ENCODE assay signal across 8 cellular contexts in the genomic region with DNA sequence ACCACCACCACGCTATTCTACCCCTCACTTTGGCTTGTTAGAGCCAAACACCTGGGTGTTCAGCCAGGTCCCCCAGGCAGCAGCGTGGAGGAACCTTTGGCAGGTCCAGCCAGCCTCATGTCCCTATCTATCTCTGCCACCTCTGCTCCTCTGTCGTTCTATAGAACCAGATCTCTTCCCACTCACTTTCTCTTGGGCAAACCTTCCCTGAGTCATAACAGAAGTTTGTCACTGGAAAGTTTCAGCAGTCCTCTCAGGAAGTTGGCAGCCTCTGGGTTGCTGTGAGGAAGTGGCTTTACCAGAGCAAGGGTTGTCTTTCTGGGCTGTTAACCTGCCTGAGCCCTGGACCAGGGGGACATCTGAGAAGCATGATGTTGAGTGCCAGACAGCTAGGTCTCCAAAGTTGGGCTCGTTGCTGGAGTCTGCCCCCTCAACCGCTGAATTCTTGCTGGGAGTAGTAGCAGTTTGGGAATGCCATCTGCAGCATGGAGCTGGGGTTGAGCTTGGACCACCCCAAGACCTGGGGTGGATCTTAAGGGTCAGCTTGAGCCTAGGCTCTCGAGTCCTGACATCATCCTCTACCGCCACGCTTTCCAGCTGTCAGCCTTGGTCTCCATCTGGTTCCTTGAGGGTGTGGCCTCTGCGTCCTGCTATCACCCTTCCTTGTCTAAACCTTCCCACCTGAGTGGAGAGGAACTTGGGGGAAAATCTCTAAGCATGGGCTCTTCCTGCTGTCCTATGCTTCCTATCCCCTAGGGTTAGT. TPM values are rescaled to one million over a fixed set of nuclear protein-coding genes. Genes with fewer than 3 reads are reported as not detected.
DNase-seq lines count a peak whose midpoint lies in the region; ATAC-seq and TF ChIP-seq lines count a peak whose summit lies in the region.

No MANE protein-coding gene starts in this region.

- intact Hi-C loops in left ventricle myocardium inferior (cut with micrococcal nuclease) = loop anchor here (5.0 kb wide), 1 partner anchor 43 kb away; no protein-coding TSS in a partner anchor
- intact Hi-C loops in sigmoid colon (cut with DNase I) = loop anchor here (5.0 kb wide), 3 partner anchors 112 to 193 kb away; partner anchors contain the start of genes C1orf232, DHDDS, HMGN2 and ZNF593

- TF ChIP-seq CTCF in left ventricle myocardium inferior (IDR thresholded peaks at IDR 0.05; ENCODE audit: borderline replicate concordance) = no peak
- TF ChIP-seq CTCF in sigmoid colon (IDR thresholded peaks at IDR 0.05) = peak in 1 of 4 experiments; percentile 8

- H3K36me3 Mint-ChIP-seq in activated naive CD4-positive, alpha-beta T cell treated with anti-CD3 and anti-CD28 coated beads, Interleukin-2, amount 10 ng/mL, durations not matched to agents 7 days and 5 days = peaks cover 67% of the 10 kb centered on the region

- H3K4me1 Mint-ChIP-seq in activated naive CD4-positive, alpha-beta T cell treated with anti-CD3 and anti-CD28 coated beads, Interleukin-2, amount 10 ng/mL, durations not matched to agents 7 days and 5 days = peaks cover 87% of the 10 kb centered on the region

- peak overlapping the region; percentile 92 for H3K27ac Mint-ChIP-seq in activated naive CD4-positive, alpha-beta T cell treated with anti-CD3 and anti-CD28 coated beads, Interleukin-2, amount 10 ng/mL, durations not matched to agents 7 days and 5 days

- peaks cover 37% of the 10 kb centered on the region for H3K36me3 ChIP-seq in left ventricle myocardium inferior
- H3K36me3 ChIP-seq in sigmoid colon = peaks cover 0 to 5% (median 2%) of the 10 kb centered on the region in 4 donors

- H3K27me3 ChIP-seq in left ventricle myocardium inferior (ENCODE audit: low read depth) (no peaks in the 10 kb centered on the region), sigmoid colon (no peaks in the 10 kb centered on the region)

- H3K27ac ChIP-seq in left ventricle myocardium inferior (replicated peaks) (peak overlapping the region; percentile 98), sigmoid colon (peak overlapping the region; percentile 88 to 98 (median 91))

- H3K27me3 Mint-ChIP-seq in activated naive CD4-positive, alpha-beta T cell treated with anti-CD3 and anti-CD28 coated beads, Interleukin-2, amount 10 ng/mL, durations not matched to agents 7 days and 5 days = no peaks in the 10 kb centered on the region

- TF ChIP-seq EP300 in sigmoid colon (IDR thresholded peaks at IDR 0.05) = no peak

- H3K4me3 ChIP-seq in left ventricle myocardium inferior (peak overlapping the region; percentile 92), sigmoid colon (peak overlapping the region; percentile 72 to 84 (median 77))

- CTCF ChIA-PET in activated naive CD4-positive, alpha-beta T cell treated with anti-CD3 and anti-CD28 coated beads, Interleukin-2, amount 10 ng/mL, durations not matched to agents 7 days and 5 days (lab: Charles Lee) = interaction anchor here (0.8 to 18.0 kb wide), 8 partner anchors 9 to 138 kb away, joined by 3 to 632 read pairs (median 4); partner anchors contain the start of gene CD52

- peak overlapping the region; percentile 91 for H3K4me3 Mint-ChIP-seq in activated naive CD4-positive, alpha-beta T cell treated with anti-CD3 and anti-CD28 coated beads, Interleukin-2, amount 10 ng/mL, durations not matched to agents 7 days and 5 days

- no peak for TF ChIP-seq POLR2A in sigmoid colon (IDR thresholded peaks at IDR 0.05)

- no peaks in the 10 kb centered on the region for H3K9me3 ChIP-seq in left ventricle myocardium inferior (replicated peaks)
- no peaks in the 10 kb centered on the region for H3K9me3 ChIP-seq in sigmoid colon

- ATAC-seq in HG03039 (IDR thresholded peaks at IDR 0.05; ENCODE audit: unreplicated experiment) = no peak
- ATAC-seq in HG03139 (IDR thresholded peaks at IDR 0.05; ENCODE audit: unreplicated experiment) = no peak
- ATAC-seq in GM21423 (IDR thresholded peaks at IDR 0.05; ENCODE audit: unreplicated experiment) = no peak

- H3K9me3 Mint-ChIP-seq in activated naive CD4-positive, alpha-beta T cell treated with anti-CD3 and anti-CD28 coated beads, Interleukin-2, amount 10 ng/mL, durations not matched to agents 7 days and 5 days = no peaks in the 10 kb centered on the region

- WGBS in sigmoid colon, 2 donors = 8 to 32% methylated on average over 9 of the region's 9 CpGs

- peak; percentile 51 for DNase-seq in GM04503 (ENCODE audit: low read depth)
- DNase-seq in NCI-H2171 (lab: John Stamatoyannopoulos, UW) = peak; percentile 53
- peak; percentile 43 for DNase-seq in activated naive CD4-positive, alpha-beta T cell treated with anti-CD3 and anti-CD28 coated beads, Interleukin-2, amount 10 ng/mL, durations not matched to agents 7 days and 5 days
- DNase-seq in left ventricle myocardium inferior = no peak
- DNase-seq in sigmoid colon = no peak

- H3K4me1 ChIP-seq in left ventricle myocardium inferior = peaks cover 92% of the 10 kb centered on the region
- H3K4me1 ChIP-seq in sigmoid colon = peaks cover 0 to 59% (median 49%) of the 10 kb centered on the region in 4 donors

RNA-seq across cellular contexts. Expression of gene SH3BGRL3, which starts 0.9 kb away (rescaled TPM):
- 32.1 TPM for total RNA-seq in left ventricle myocardium inferior
- 10 to 100 TPM; 32.9 to 41.5 (median 37.6) TPM for total RNA-seq in sigmoid colon
- polyA plus RNA-seq in sigmoid colon = 100 to 1,000 TPM; 303 to 575 (median 543) TPM

RNA-seq across cellular contexts. Expression of gene UBXN11, which starts 27.4 kb away (rescaled TPM):
- total RNA-seq in left ventricle myocardium inferior = 11.6 TPM
- 10 to 100 TPM in 3 of 4 donors, 1 to 10 TPM in 1; 9.8 to 17.7 (median 13.1) TPM for total RNA-seq in sigmoid colon
- polyA plus RNA-seq in sigmoid colon = 10 to 100 TPM in 1 of 3 donors, 1 to 10 TPM in 2; 3.0 to 22.7 (median 4.2) TPM

RNA-seq across cellular contexts. Expression of gene CD52, which starts 38.7 kb away (rescaled TPM):
- 2.4 TPM for total RNA-seq in left ventricle myocardium inferior
- total RNA-seq in sigmoid colon = 1 to 10 TPM in 2 of 4 donors, not detected in 2; 1.6 to 5.7 TPM
- 100 to 1,000 TPM in 1 of 3 donors, 10 to 100 TPM in 2; 19.8 to 556 (median 41.4) TPM for polyA plus RNA-seq in sigmoid colon

RNA-seq across cellular contexts. Expression of gene CEP85, which starts 45.0 kb away (rescaled TPM):
- total RNA-seq in left ventricle myocardium inferior (71.2 TPM), sigmoid colon (1 to 10 TPM; 1.9 to 5.4 (median 3.3) TPM)
- polyA plus RNA-seq in sigmoid colon = 10 to 100 TPM in 1 of 3 donors, 1 to 10 TPM in 2; 2.4 to 12.9 (median 9.7) TPM

Comparison
In these comparisons a context has a peak if more than half of its experiments do, and no peak if none do; other contexts are left out.
1. DNase-seq: peak in GM04503 (single experiment), NCI-H2171 (single experiment) and activated naive CD4-positive, alpha-beta T cell treated with anti-CD3 and anti-CD28 coated beads, Interleukin-2, amount 10 ng/mL, durations not matched to agents 7 days and 5 days (single experiment); none in left ventricle myocardium inferior (single experiment) and sigmoid colon (single experiment).